1 cellular context compared by ENCODE assay signal in genomic region chr15:79956354-79956939, GRCh38.
A peak's percentile ranks its signal among the peaks of the same experiment; 100 is the strongest.
TF ChIP-seq lines count a peak whose summit lies in the region.

No MANE protein-coding gene starts in this region.

TF ChIP-seq in HepG2, 621 proteins besides CTCF, POLR2A, EP300 and RAD21 (continued from another document):
- no peak for TF ChIP-seq FOXO4 (CRISPR knock-in tag; conservative IDR thresholded peaks at IDR 0.05)
- TF ChIP-seq ZMYM4 (CRISPR knock-in tag; IDR thresholded peaks at IDR 0.05), result peak; percentile 38; the same call in 1 of the 2 replicates
- peak; percentile 84 for TF ChIP-seq HNF4A (CRISPR knock-in tag; IDR thresholded peaks at IDR 0.05)
- TF ChIP-seq LCORL (IDR thresholded peaks at IDR 0.05), result no peak
- 0 out of 2 replicates have a peak, but pooled peaks have one; percentile 33 for TF ChIP-seq LCORL (CRISPR knock-in tag; IDR thresholded peaks at IDR 0.05)
- TF ChIP-seq NR3C1 (CRISPR knock-in tag; IDR thresholded peaks at IDR 0.05), result no peak
- no peak for TF ChIP-seq ZNF569 (CRISPR knock-in tag; IDR thresholded peaks at IDR 0.05; ENCODE audit: borderline replicate concordance)
- no peak for TF ChIP-seq STAG1 (CRISPR knock-in tag; IDR thresholded peaks at IDR 0.05)
- no peak for TF ChIP-seq ZNF510 (CRISPR knock-in tag; IDR thresholded peaks at IDR 0.05; ENCODE audit: low read depth)
- no peak for TF ChIP-seq HOXA7 (CRISPR knock-in tag; IDR thresholded peaks at IDR 0.05)
- no peak for TF ChIP-seq HNRNPK (IDR thresholded peaks at IDR 0.05; ENCODE audit: low read depth, low read length, poor library complexity, severe bottlenecking)
- TF ChIP-seq ZNF709 (CRISPR knock-in tag; IDR thresholded peaks at IDR 0.05), result no peak
- TF ChIP-seq SMARCC2 (IDR thresholded peaks at IDR 0.05), result no peak
- no peak for TF ChIP-seq RXRA (CRISPR knock-in tag; IDR thresholded peaks at IDR 0.05)
- no peak for TF ChIP-seq ZSCAN21 (CRISPR knock-in tag; IDR thresholded peaks at IDR 0.05; ENCODE audit: borderline replicate concordance)
- TF ChIP-seq ZNF724P (CRISPR knock-in tag; IDR thresholded peaks at IDR 0.05; ENCODE audit: borderline replicate concordance), result no peak
- TF ChIP-seq ZSCAN20 (CRISPR knock-in tag; IDR thresholded peaks at IDR 0.05; ENCODE audit: borderline replicate concordance), result no peak
- TF ChIP-seq ZNF562 (CRISPR knock-in tag; IDR thresholded peaks at IDR 0.05; ENCODE audit: borderline replicate concordance), result no peak
